In the genomic region with DNA sequence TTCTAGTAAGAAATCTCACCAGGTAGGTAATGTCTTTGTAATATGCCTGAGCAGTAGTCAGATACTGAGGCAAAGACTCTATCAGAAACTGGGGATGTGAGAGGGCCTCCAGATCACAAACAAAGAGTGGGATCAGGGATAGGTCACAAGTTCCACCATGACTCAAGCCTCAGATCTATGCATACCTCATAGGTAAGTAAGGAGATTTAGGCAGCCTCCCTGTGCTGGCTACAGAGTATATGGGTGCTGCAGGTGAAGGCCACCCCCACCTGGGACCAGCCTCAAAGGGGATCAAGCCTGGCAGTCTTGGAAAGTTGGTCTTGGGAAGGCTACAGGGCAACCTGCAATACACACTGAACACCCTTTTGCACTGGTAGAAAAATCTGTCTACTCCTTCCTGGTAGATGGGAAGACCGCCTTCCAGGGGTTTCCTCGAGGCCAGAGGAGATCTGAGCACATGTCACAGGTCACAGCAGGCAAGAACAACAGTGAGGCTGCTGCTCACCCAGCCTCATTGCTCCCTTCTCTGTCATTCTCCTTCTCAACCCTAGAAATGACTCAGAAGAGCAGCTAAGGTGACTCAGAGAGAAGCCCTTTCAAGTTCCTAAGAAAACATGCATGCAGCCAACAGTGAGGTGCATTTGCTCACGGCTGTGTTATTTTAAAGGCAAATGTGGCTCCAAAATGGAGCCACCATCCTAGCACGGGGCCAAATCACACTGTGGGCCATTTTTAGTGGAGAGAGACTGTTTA, we compare ENCODE assay signal across 9 cellular contexts.
DNase-seq lines count a peak whose midpoint lies in the region; ATAC-seq and TF ChIP-seq lines count a peak whose summit lies in the region.
"Had no signal": no experiment of that assay in that cellular context is flagged by ENCODE, and none has a peak within 500 bp of the region (broad histone marks: within the 10 kb centered on the region; RNA-seq: fewer than 3 reads in every experiment).

No MANE protein-coding gene starts in this region.

- no peak overlapping the region for H3K14ac ChIP-seq in neuronal stem cell (ENCODE audit: low read length)

- no peak overlapping the region for H4K8ac ChIP-seq in neuronal stem cell (ENCODE audit: low read depth, low read length)

- no peak overlapping the region for H3K4me2 ChIP-seq in neuronal stem cell (ENCODE audit: insufficient read depth, low read length, poor library complexity, severe bottlenecking)

- no peak overlapping the region for H3K18ac ChIP-seq in neuronal stem cell (ENCODE audit: low read length)

- H2AFZ ChIP-seq in neuronal stem cell (ENCODE audit: low read length), result peak overlapping the region; percentile 21

- intact Hi-C loops in activated T-helper 2 cell treated with anti-CD3 and anti-CD28 coated beads, Interferon-gamma antibody, Interleukin-2, Interleukin-4, amounts not matched to agents 10 μg/mL and 5 μg/mL and 100 μg/mL, durations not matched to agents 14 hours and 24 hours and 36 hours (cut with micrococcal nuclease), result no loop called here

- WGBS in neuronal stem cell (ENCODE audit: extremely low coverage in 2 of 2, insufficient read length in 2 of 2, insufficient replicate concordance in 1 of 2), 2 donors, result no CpG with 5 or more reads among the region's 4 CpGs

- ATAC-seq in HG02610 (IDR thresholded peaks at IDR 0.05; ENCODE audit: unreplicated experiment) (peak; percentile 95), HG03280 (IDR thresholded peaks at IDR 0.05; ENCODE audit: unreplicated experiment) (no peak), HG03354 (IDR thresholded peaks at IDR 0.05; ENCODE audit: poor library complexity, severe bottlenecking, unreplicated experiment) (no peak)
- no peak for ATAC-seq in effector memory CD8-positive, alpha-beta T cell (replicated peaks)

- H3K9me3 Mint-ChIP-seq in activated T-helper 2 cell treated with anti-CD3 and anti-CD28 coated beads, Interferon-gamma antibody, Interleukin-2, Interleukin-4, amounts not matched to agents 10 μg/mL and 5 μg/mL and 100 μg/mL, durations not matched to agents 14 hours and 24 hours and 36 hours, result no peaks in the 10 kb centered on the region
- H3K9me3 Mint-ChIP-seq in effector memory CD8-positive, alpha-beta T cell, result no peaks in the 10 kb centered on the region

- H2BK12ac ChIP-seq in neuronal stem cell (ENCODE audit: low read length), result no peak overlapping the region

- no peak overlapping the region for H3K9ac ChIP-seq in neuronal stem cell (ENCODE audit: low read depth, low read length, poor library complexity)

- CTCF ChIA-PET in GM10248 (lab: Yijun Ruan, JAX), result no interaction called here

- H3K36me3 ChIP-seq in neuronal stem cell (replicated peaks in 1 of 2; ENCODE audit: control insufficient read depth in 2 of 2, insufficient read depth in 2 of 2, low read length in 2 of 2), result no peaks in the 10 kb centered on the region
- H3K36me3 ChIP-seq: adrenal gland had no signal

- H3K27me3 ChIP-seq in neuronal stem cell (ENCODE audit: control insufficient read depth in 3 of 3, insufficient read depth in 3 of 3, low read depth in 1 of 3, low read length in 3 of 3), result peaks cover 0 to 33% (median 29%) of the 10 kb centered on the region in 3 experiments
- H3K27me3 ChIP-seq: adrenal gland had no signal

- peaks cover 2% of the 10 kb centered on the region for H3K27me3 Mint-ChIP-seq in activated T-helper 2 cell treated with anti-CD3 and anti-CD28 coated beads, Interferon-gamma antibody, Interleukin-2, Interleukin-4, amounts not matched to agents 10 μg/mL and 5 μg/mL and 100 μg/mL, durations not matched to agents 14 hours and 24 hours and 36 hours (ENCODE audit: low read depth)
- peaks cover 33 to 66% of the 10 kb centered on the region in 2 donors for H3K27me3 Mint-ChIP-seq in effector memory CD8-positive, alpha-beta T cell

- H3K4me1 Mint-ChIP-seq in activated T-helper 2 cell treated with anti-CD3 and anti-CD28 coated beads, Interferon-gamma antibody, Interleukin-2, Interleukin-4, amounts not matched to agents 10 μg/mL and 5 μg/mL and 100 μg/mL, durations not matched to agents 14 hours and 24 hours and 36 hours (ENCODE audit: low read depth), result peaks cover 5% of the 10 kb centered on the region
- no peaks in the 10 kb centered on the region for H3K4me1 Mint-ChIP-seq in effector memory CD8-positive, alpha-beta T cell (ENCODE audit: low read depth in 2 of 2)

- H3K36me3 Mint-ChIP-seq in activated T-helper 2 cell treated with anti-CD3 and anti-CD28 coated beads, Interferon-gamma antibody, Interleukin-2, Interleukin-4, amounts not matched to agents 10 μg/mL and 5 μg/mL and 100 μg/mL, durations not matched to agents 14 hours and 24 hours and 36 hours (ENCODE audit: low read depth), result no peaks in the 10 kb centered on the region
- no peaks in the 10 kb centered on the region for H3K36me3 Mint-ChIP-seq in effector memory CD8-positive, alpha-beta T cell (ENCODE audit: insufficient read depth)

- H3K9me3 ChIP-seq in neuronal stem cell (replicated peaks in 1 of 2; ENCODE audit: control insufficient read depth in 2 of 2, insufficient read depth in 1 of 2, low read depth in 1 of 2, low read length in 2 of 2), result peaks cover 0 to 7% of the 10 kb centered on the region in 2 donors
- H3K9me3 ChIP-seq: adrenal gland had no signal

- POLR2A ChIA-PET in GM10248 (lab: Yijun Ruan, JAX), result no interaction called here

- H2BK120ac ChIP-seq in neuronal stem cell (ENCODE audit: low read depth, low read length), result no peak overlapping the region

- H3K27ac Mint-ChIP-seq in activated T-helper 2 cell treated with anti-CD3 and anti-CD28 coated beads, Interferon-gamma antibody, Interleukin-2, Interleukin-4, amounts not matched to agents 10 μg/mL and 5 μg/mL and 100 μg/mL, durations not matched to agents 14 hours and 24 hours and 36 hours, result peak overlapping the region; percentile 36
- no peak overlapping the region for H3K27ac Mint-ChIP-seq in effector memory CD8-positive, alpha-beta T cell

- no peak overlapping the region for H3K27ac ChIP-seq in neuronal stem cell (replicated peaks; ENCODE audit: low read length)
- H3K27ac ChIP-seq: adrenal gland had no signal

- peaks cover 8 to 10% of the 10 kb centered on the region in 2 donors for H3K4me1 ChIP-seq in neuronal stem cell (ENCODE audit: control insufficient read depth in 2 of 2, insufficient read depth in 1 of 2, low read depth in 1 of 2, low read length in 2 of 2)

- H2BK15ac ChIP-seq in neuronal stem cell (ENCODE audit: low read length), result no peak overlapping the region

- DNase-seq in GM10248 (ENCODE audit: extremely low spot score) (peak; percentile 17), neuronal stem cell (ENCODE audit: low spot score) (no peak), NCI-H1105 (lab: John Stamatoyannopoulos, UW) (no peak)
- no peak for DNase-seq in activated T-helper 2 cell treated with anti-CD3 and anti-CD28 coated beads, Interferon-gamma antibody, Interleukin-2, Interleukin-4, amounts not matched to agents 10 μg/mL and 5 μg/mL and 100 μg/mL, durations not matched to agents 14 hours and 24 hours and 36 hours (ENCODE audit: low spot score)
- no peak for DNase-seq in effector memory CD8-positive, alpha-beta T cell

- no peak overlapping the region for H3K4ac ChIP-seq in neuronal stem cell (ENCODE audit: low read length)

- H3K79me1 ChIP-seq in neuronal stem cell (ENCODE audit: low read depth, low read length), result no peaks in the 10 kb centered on the region

- no peak overlapping the region for H3K4me3 ChIP-seq in neuronal stem cell (ENCODE audit: low read length in 2 of 2)
- H3K4me3 ChIP-seq: adrenal gland had no signal

- no peak overlapping the region for H2AK5ac ChIP-seq in neuronal stem cell (ENCODE audit: low read depth, low read length)

- TF ChIP-seq CTCF in GM10248 (IDR thresholded peaks at IDR 0.05; ENCODE audit: control extremely low read depth, extremely low read depth, low read depth, missing control alignments), result no peak

- no peak overlapping the region for H4K91ac ChIP-seq in neuronal stem cell (ENCODE audit: low read depth, low read length, poor library complexity)

- no peak overlapping the region for H3K23ac ChIP-seq in neuronal stem cell (ENCODE audit: low read depth, low read length, poor library complexity)

- H2BK5ac ChIP-seq in neuronal stem cell (ENCODE audit: low read length), result no peak overlapping the region

- no peak overlapping the region for H3K4me3 Mint-ChIP-seq in activated T-helper 2 cell treated with anti-CD3 and anti-CD28 coated beads, Interferon-gamma antibody, Interleukin-2, Interleukin-4, amounts not matched to agents 10 μg/mL and 5 μg/mL and 100 μg/mL, durations not matched to agents 14 hours and 24 hours and 36 hours (ENCODE audit: low read depth)
- no peak overlapping the region for H3K4me3 Mint-ChIP-seq in effector memory CD8-positive, alpha-beta T cell
